ENCODE assay signal across 8 cellular contexts in genomic region chr7:119935418-119936025, GRCh38.
A peak's percentile ranks its signal among the peaks of the same experiment; 100 is the strongest.
DNase-seq lines count a peak whose midpoint lies in the region; ATAC-seq and TF ChIP-seq lines count a peak whose summit lies in the region.

No MANE protein-coding gene starts in this region.

- H3K36me3 ChIP-seq in brain microvascular endothelial cell (replicated peaks), result no peaks in the 10 kb centered on the region
- no peaks in the 10 kb centered on the region for H3K36me3 ChIP-seq in mesenchymal stem cell (ENCODE audit: control insufficient read depth in 1 of 2, insufficient read depth in 2 of 2, low read depth in 1 of 2, low read length in 2 of 2)

- no peak overlapping the region for H2BK5ac ChIP-seq in mesenchymal stem cell (ENCODE audit: low read depth, low read length, poor library complexity, severe bottlenecking)

- TF ChIP-seq CTCF in GM13977 (IDR thresholded peaks at IDR 0.05; ENCODE audit: extremely low read depth, insufficient read depth, missing control alignments) (peak; percentile 51), brain microvascular endothelial cell (IDR thresholded peaks at IDR 0.05; ENCODE audit: low read depth, low read length, missing control alignments) (peak; percentile 32)

- H3K23ac ChIP-seq in mesenchymal stem cell (ENCODE audit: low read length in 2 of 2), result no peak overlapping the region

- no peak overlapping the region for H2BK12ac ChIP-seq in mesenchymal stem cell (ENCODE audit: low read length in 2 of 2)

- ATAC-seq in HG02884 (IDR thresholded peaks at IDR 0.05; ENCODE audit: unreplicated experiment) (peak; percentile 75), HG03565 (IDR thresholded peaks at IDR 0.05; ENCODE audit: unreplicated experiment) (no peak)

- intact Hi-C loops in activated naive CD4-positive, alpha-beta T cell treated with anti-CD3 and anti-CD28 coated beads for 36 hours (cut with micrococcal nuclease), result loop anchor here (1.0 to 5.0 kb wide), 3 partner anchors 337 to 790 kb away; partner anchors contain the start of gene KCND2

- H3K18ac ChIP-seq in mesenchymal stem cell (ENCODE audit: low read depth in 1 of 2, low read length in 2 of 2), result no peak overlapping the region

- DNase-seq in GM13977 (ENCODE audit: low spot score), result peak; percentile 8
- DNase-seq in NCI-H2227 treated with DMSO at 0.1 percent for 48 hours (lab: John Stamatoyannopoulos, UW), result peak; percentile 44
- DNase-seq in brain microvascular endothelial cell, result no peak
- peak; percentile 62 for DNase-seq in mesenchymal stem cell
- no peak for DNase-seq in activated naive CD4-positive, alpha-beta T cell treated with anti-CD3 and anti-CD28 coated beads for 36 hours
- no peak for DNase-seq in ecto neural progenitor cell (ENCODE audit: low spot score)

- no peak overlapping the region for H3K4me3 Mint-ChIP-seq in activated naive CD4-positive, alpha-beta T cell treated with anti-CD3 and anti-CD28 coated beads for 36 hours

- no peak overlapping the region for H2AFZ ChIP-seq in mesenchymal stem cell (ENCODE audit: low read depth, low read length)

- CTCF ChIA-PET in activated naive CD4-positive, alpha-beta T cell treated with anti-CD3 and anti-CD28 coated beads for 36 hours (lab: Charles Lee), result interaction anchor here (0.9 kb wide), 1 partner anchor 10 kb away, joined by 3 read pairs; no protein-coding TSS in a partner anchor

- in situ Hi-C loops in GM13977 (cut with MboI; ENCODE audit: low pct_unique_long_range_greater_than_20kb, low sequenced_read_pairs, unreplicated experiment), result loop anchor here (10.0 to 25.0 kb wide), 3 partner anchors 327 to 802 kb away; partner anchors contain the start of gene KCND2
- in situ Hi-C loops in brain microvascular endothelial cell (cut with HindIII; ENCODE audit: low pct_ligation_motif_present, low sequenced_read_pairs), result no loop called here

- no peaks in the 10 kb centered on the region for H3K27me3 Mint-ChIP-seq in activated naive CD4-positive, alpha-beta T cell treated with anti-CD3 and anti-CD28 coated beads for 36 hours (ENCODE audit: low read depth)

- no peaks in the 10 kb centered on the region for H3K36me3 Mint-ChIP-seq in activated naive CD4-positive, alpha-beta T cell treated with anti-CD3 and anti-CD28 coated beads for 36 hours (ENCODE audit: low read depth)

- no peak overlapping the region for H3K14ac ChIP-seq in mesenchymal stem cell (ENCODE audit: low read length in 2 of 2)

- no peak overlapping the region for H3K4me2 ChIP-seq in mesenchymal stem cell (ENCODE audit: low read length, poor library complexity, severe bottlenecking)

- no peak overlapping the region for H3K4me3 ChIP-seq in brain microvascular endothelial cell (ENCODE audit: low read depth, low read length)
- H3K4me3 ChIP-seq in mesenchymal stem cell (ENCODE audit: insufficient read depth in 1 of 2, low read depth in 1 of 2, low read length in 2 of 2), result no peak overlapping the region

- H3K27ac Mint-ChIP-seq in activated naive CD4-positive, alpha-beta T cell treated with anti-CD3 and anti-CD28 coated beads for 36 hours, result no peak overlapping the region

- H2AK5ac ChIP-seq in mesenchymal stem cell (ENCODE audit: low read length, severe bottlenecking), result no peak overlapping the region

- no peaks in the 10 kb centered on the region for H3K27me3 ChIP-seq in brain microvascular endothelial cell (replicated peaks)
- H3K27me3 ChIP-seq in mesenchymal stem cell (ENCODE audit: control insufficient read depth in 1 of 2, insufficient read depth in 1 of 2, low read length in 2 of 2), result no peaks in the 10 kb centered on the region

- H3K4me1 Mint-ChIP-seq in activated naive CD4-positive, alpha-beta T cell treated with anti-CD3 and anti-CD28 coated beads for 36 hours (ENCODE audit: low read depth), result no peaks in the 10 kb centered on the region

- H4K8ac ChIP-seq in mesenchymal stem cell (ENCODE audit: low read length), result no peak overlapping the region

- peaks cover 1% of the 10 kb centered on the region for H3K9me3 Mint-ChIP-seq in activated naive CD4-positive, alpha-beta T cell treated with anti-CD3 and anti-CD28 coated beads for 36 hours

- H3K27ac ChIP-seq in brain microvascular endothelial cell, result no peak overlapping the region
- H3K27ac ChIP-seq in mesenchymal stem cell (ENCODE audit: low read length, poor library complexity, severe bottlenecking), result no peak overlapping the region

- H4K91ac ChIP-seq in mesenchymal stem cell (ENCODE audit: low read length), result no peak overlapping the region

- no peak overlapping the region for H2BK120ac ChIP-seq in mesenchymal stem cell (ENCODE audit: low read depth, low read length)

- peak overlapping the region; percentile 82 for H3K9ac ChIP-seq in mesenchymal stem cell (ENCODE audit: low read length)

- H2BK15ac ChIP-seq in mesenchymal stem cell (ENCODE audit: low read depth, poor library complexity, severe bottlenecking), result no peak overlapping the region

- H3K79me1 ChIP-seq in mesenchymal stem cell (replicated peaks; ENCODE audit: low read length, poor library complexity, severe bottlenecking), result no peaks in the 10 kb centered on the region

- no peak overlapping the region for H3K4ac ChIP-seq in mesenchymal stem cell (ENCODE audit: low read depth in 1 of 2, low read length in 2 of 2)

- H3K4me1 ChIP-seq in mesenchymal stem cell (ENCODE audit: control insufficient read depth, insufficient read depth, low read depth, low read length), result no peaks in the 10 kb centered on the region

- WGBS in mesenchymal stem cell, result 100% methylated on average over 1 of the region's 4 CpGs

- no peaks in the 10 kb centered on the region for H3K9me3 ChIP-seq in mesenchymal stem cell (ENCODE audit: control insufficient read depth, low read length)

Comparison
In these comparisons a context has a peak if more than half of its experiments do, and no peak if none do; other contexts are left out.
1. DNase-seq: peak in GM13977 (single experiment), NCI-H2227 treated with DMSO at 0.1 percent for 48 hours (single experiment) and mesenchymal stem cell (single experiment); none in brain microvascular endothelial cell (single experiment), activated naive CD4-positive, alpha-beta T cell treated with anti-CD3 and anti-CD28 coated beads for 36 hours (single experiment) and ecto neural progenitor cell (single experiment).